12 cellular contexts compared by ENCODE assay signal in the genomic region with DNA sequence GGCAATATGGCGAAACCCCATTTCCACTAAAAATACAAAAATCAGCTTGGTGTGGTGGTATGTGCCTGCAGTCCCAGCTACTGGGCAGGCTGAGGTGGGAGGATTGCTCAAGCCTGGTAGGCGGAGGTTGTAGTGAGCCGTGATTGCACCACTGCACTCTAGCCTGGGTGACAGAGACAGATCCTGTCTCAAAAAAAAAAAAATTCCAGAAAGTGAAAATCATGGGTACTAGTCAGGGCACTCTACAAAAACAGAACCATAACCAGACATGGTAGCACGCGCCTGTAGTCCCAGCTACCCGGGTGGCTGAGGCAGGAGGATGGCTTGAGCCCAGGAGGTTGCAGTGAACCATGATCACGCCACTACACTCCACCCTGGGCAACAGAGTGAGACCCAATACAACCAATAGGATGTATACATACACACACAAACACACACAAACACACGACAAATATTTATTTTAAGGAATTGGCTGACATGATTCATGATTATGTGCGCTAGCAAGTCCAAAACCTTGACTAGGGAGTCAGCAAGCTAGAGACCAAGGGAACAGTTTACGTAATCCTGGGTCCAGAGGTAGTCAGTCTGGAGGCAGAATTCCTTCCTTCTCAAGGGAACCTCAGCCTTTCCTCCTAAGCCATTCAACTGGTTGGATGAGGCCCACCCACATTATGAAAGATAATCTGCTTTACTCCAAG. TPM values are rescaled to one million over a fixed set of nuclear protein-coding genes. Genes with fewer than 3 reads are reported as not detected.
DNase-seq lines count a peak whose midpoint lies in the region; ATAC-seq and TF ChIP-seq lines count a peak whose summit lies in the region.
"Had no signal": no experiment of that assay in that cellular context is flagged by ENCODE, and none has a peak within 500 bp of the region (broad histone marks: within the 10 kb centered on the region; RNA-seq: fewer than 3 reads in every experiment).

No MANE protein-coding gene starts in this region.

- peak overlapping the region; percentile 16 for H3K27ac Mint-ChIP-seq in mesothelial cell of epicardium

- H3K27me3 Mint-ChIP-seq in mesothelial cell of epicardium (ENCODE audit: low read depth), result no peaks in the 10 kb centered on the region

- DNase-seq in HCEC 1CT, result peak; percentile 48
- DNase-seq in amniotic epithelial cell (ENCODE audit: low read depth), result peak; percentile 86
- DNase-seq in mesothelial cell of epicardium (ENCODE audit: low spot score in 2 of 2, unreplicated experiment in 2 of 2), result no peak
- no peak for DNase-seq in DMS153 (lab: John Stamatoyannopoulos, UW)
- no peak for DNase-seq in GM10266 (ENCODE audit: extremely low spot score)
- DNase-seq: C1 segment of cervical spinal cord; GDM1; head of caudate nucleus; Peyer's patch; stimulated activated naive CD4-positive, alpha-beta T cell had no signal

- no peak for TF ChIP-seq CTCF in mesothelial cell of epicardium (IDR thresholded peaks at IDR 0.05; ENCODE audit: unreplicated experiment)
- TF ChIP-seq CTCF in GM10266 (IDR thresholded peaks at IDR 0.05; ENCODE audit: control insufficient read depth, insufficient read depth, low read depth, missing control alignments), result no peak

- ATAC-seq in HG02571 (IDR thresholded peaks at IDR 0.05; ENCODE audit: unreplicated experiment), result no peak

- no peak overlapping the region for H3K4me3 Mint-ChIP-seq in mesothelial cell of epicardium

- no peaks in the 10 kb centered on the region for H3K9me3 Mint-ChIP-seq in mesothelial cell of epicardium

- H3K4me1 Mint-ChIP-seq in mesothelial cell of epicardium, result peaks cover 11% of the 10 kb centered on the region

- no peaks in the 10 kb centered on the region for H3K36me3 Mint-ChIP-seq in mesothelial cell of epicardium

RNA-seq across cellular contexts. Expression of gene GP1BA, which starts 11.6 kb away (rescaled TPM):
- total RNA-seq in mesothelial cell of epicardium, result not detected in 3 replicates
- total RNA-seq: LHCN-M2, Peyer's patch had no signal

RNA-seq across cellular contexts. Expression of gene CHRNE, which starts 17.6 kb away (rescaled TPM):
- total RNA-seq in mesothelial cell of epicardium, result 1.5 to 1.9 TPM (median 1.7 TPM) in 3 replicates
- total RNA-seq: LHCN-M2, Peyer's patch had no signal

RNA-seq across cellular contexts. Expression of gene SLC25A11, which starts 19.3 kb away (rescaled TPM):
- 52.5 to 54.2 TPM (median 53.9 TPM) in 3 replicates for total RNA-seq in mesothelial cell of epicardium

RNA-seq across cellular contexts. Expression of gene RNF167, which starts 19.6 kb away (rescaled TPM):
- total RNA-seq in mesothelial cell of epicardium, result 72.3 to 74.6 TPM (median 73.1 TPM) in 3 replicates

RNA-seq across cellular contexts. Expression of gene C17orf107, which starts 21.2 kb away (rescaled TPM):
- total RNA-seq in mesothelial cell of epicardium, result 8.6 to 9.3 TPM (median 9.2 TPM) in 3 replicates

Comparison
In these comparisons a context has a peak if more than half of its experiments do, and no peak if none do; other contexts are left out.
1. DNase-seq: peak in HCEC 1CT (single experiment) and amniotic epithelial cell (single experiment); none in mesothelial cell of epicardium (0 of 2), DMS153 (single experiment) and GM10266 (single experiment).